8 cellular contexts compared by ENCODE assay signal in the genomic region with DNA sequence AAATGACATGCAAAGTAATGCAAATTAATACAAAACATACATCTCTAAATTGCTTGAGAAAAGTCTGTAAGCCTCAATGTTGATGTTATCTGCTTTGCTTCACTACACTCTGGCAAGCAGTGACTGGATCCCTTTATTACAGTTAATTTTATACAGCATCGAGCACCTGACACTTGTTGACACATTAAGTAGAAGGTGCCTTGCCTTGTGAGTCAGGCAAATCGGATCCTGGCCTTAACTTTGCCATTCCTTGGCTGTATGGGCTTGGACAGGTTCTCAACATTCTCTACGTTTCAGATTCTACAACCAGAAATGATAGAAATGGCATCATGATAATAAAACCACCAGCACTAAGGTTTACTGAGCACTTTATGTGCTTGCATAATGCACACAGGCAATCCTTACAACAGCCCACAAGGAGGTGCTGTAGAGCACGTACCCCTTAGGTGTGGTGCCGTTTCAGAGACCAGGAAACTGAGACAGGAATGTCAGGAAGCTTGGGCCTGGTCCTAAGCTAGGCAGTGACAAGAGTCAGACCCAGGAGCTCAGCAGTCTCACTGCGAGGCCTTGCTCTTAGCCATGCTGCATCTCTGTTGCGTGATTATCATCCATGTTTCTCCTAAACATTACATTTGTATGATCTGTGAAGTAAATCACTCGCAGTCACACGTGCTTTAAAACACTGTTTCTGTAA. TPM values are rescaled to one million over a fixed set of nuclear protein-coding genes. Genes with fewer than 3 reads are reported as not detected.
DNase-seq lines count a peak whose midpoint lies in the region; ATAC-seq, FAIRE-seq and TF ChIP-seq lines count a peak whose summit lies in the region.

No MANE protein-coding gene starts in this region.

- no peak for TF ChIP-seq POLR2A in GM12878 (IDR thresholded peaks at IDR 0.05; ENCODE audit: low read depth, low read length)

- H3K27me3 ChIP-seq in GM12878 (replicated peaks in 1 of 2; ENCODE audit: control insufficient read depth in 2 of 2, insufficient read depth in 2 of 2, low read length in 1 of 2): peaks cover 6 to 13% of the 10 kb centered on the region in 2 experiments; a peak in 3 of 4 replicates

- no peak overlapping the region for H3K4me3 ChIP-seq in GM12878

- intact Hi-C loops in GM12878 (cut with micrococcal nuclease; ENCODE audit: unreplicated experiment): loop anchor here (10.0 kb wide), 1 partner anchor 625 kb away; no protein-coding TSS in a partner anchor

- TF ChIP-seq CTCF in GM12878 (IDR thresholded peaks at IDR 0.05 in 2 of 3, conservative IDR thresholded peaks at IDR 0.05 in 1 of 3; ENCODE audit: control insufficient read depth in 2 of 3, extremely low read depth in 1 of 3, insufficient read depth in 1 of 3, low read depth in 3 of 3, low read length in 3 of 3): peak; percentile 59 to 76 (median 75)

- H4K20me1 ChIP-seq in GM12878 (ENCODE audit: control insufficient read depth, insufficient read depth): peaks cover 2% of the 10 kb centered on the region; the same call in 1 of the 2 replicates

- no peak overlapping the region for H3K4me3 Mint-ChIP-seq in T-helper 2 cell treated with Interferon-gamma antibody and Interleukin-4, amounts not matched to agents 5 μg/mL and 100 μg/mL, for 36 hours
- peak overlapping the region in 3 of 5 donors; percentile 9 to 79 (median 33) for H3K4me3 Mint-ChIP-seq in immature natural killer cell

- in situ Hi-C loops in GM12878 (cut with MboI): no loop called here

- peaks cover 3% of the 10 kb centered on the region for H3K36me3 Mint-ChIP-seq in T-helper 2 cell treated with Interferon-gamma antibody and Interleukin-4, amounts not matched to agents 5 μg/mL and 100 μg/mL, for 36 hours (ENCODE audit: low read depth)
- H3K36me3 Mint-ChIP-seq in immature natural killer cell: peaks cover 0 to 4% (median 4%) of the 10 kb centered on the region in 3 donors

- H3K9me3 ChIP-seq in GM12878 (replicated peaks; ENCODE audit: control insufficient read depth, insufficient read depth, low read length): no peaks in the 10 kb centered on the region

- H3K4me1 Mint-ChIP-seq in T-helper 2 cell treated with Interferon-gamma antibody and Interleukin-4, amounts not matched to agents 5 μg/mL and 100 μg/mL, for 36 hours (ENCODE audit: low read depth): peaks cover 48% of the 10 kb centered on the region
- H3K4me1 Mint-ChIP-seq in immature natural killer cell: peaks cover 51 to 55% of the 10 kb centered on the region in 2 donors

- no peak for TF ChIP-seq EP300 in GM12878 (IDR thresholded peaks at IDR 0.05; ENCODE audit: borderline replicate concordance in 1 of 2, control insufficient read depth in 1 of 2, low read depth in 2 of 2, low read length in 2 of 2)

- no peak overlapping the region for H3K27ac ChIP-seq in GM12878 (ENCODE audit: control insufficient read depth, insufficient read depth)

- CTCF ChIA-PET in GM12878 (lab: Yijun Ruan, JAX): interaction anchor here (0.7 to 2.0 kb wide), 11 partner anchors 8 to 632 kb away, joined by 3 to 6 read pairs (median 4); no protein-coding TSS in a partner anchor

- FAIRE-seq in GM12878 (lab: Jason Lieb, UNC): no peak

- peak; percentile 64 for ATAC-seq in GM12878
- no peak for ATAC-seq in GM18867 (IDR thresholded peaks at IDR 0.05; ENCODE audit: unreplicated experiment)
- no peak for ATAC-seq in GM19324 (IDR thresholded peaks at IDR 0.05; ENCODE audit: low FRiP score, unreplicated experiment)

- 0 out of 2 replicates have a peak overlapping the region, but pooled peaks have one; percentile 77 for H3K4me2 ChIP-seq in GM12878 (ENCODE audit: control insufficient read depth, insufficient read depth)

- peak; percentile 72 for DNase-seq in ELR (ENCODE audit: low read depth)
- peak; percentile 55 for DNase-seq in LHCN-M2 (ENCODE audit: low read depth)
- peak; percentile 41 for DNase-seq in T-helper 2 cell treated with Interferon-gamma antibody and Interleukin-4, amounts not matched to agents 5 μg/mL and 100 μg/mL, for 36 hours (ENCODE audit: low spot score)
- no peak for DNase-seq in GM12878 (ENCODE audit: low read depth, low spot score)
- peak; percentile 30 to 54 (median 42) for DNase-seq in immature natural killer cell
- peak in 2 of 3 experiments; percentile 48 to 52 for DNase-seq in stimulated activated CD4-positive, alpha-beta T cell treated with anti-CD3 and anti-CD28 coated beads, TNF-alpha, amount 100 ng/mL, for 4 hours (ENCODE audit: low read depth in 3 of 3)

- no peak overlapping the region for H3K27ac Mint-ChIP-seq in T-helper 2 cell treated with Interferon-gamma antibody and Interleukin-4, amounts not matched to agents 5 μg/mL and 100 μg/mL, for 36 hours
- no peak overlapping the region for H3K27ac Mint-ChIP-seq in immature natural killer cell

- no peaks in the 10 kb centered on the region for H3K79me2 ChIP-seq in GM12878 (ENCODE audit: control insufficient read depth, insufficient read depth, low read length)

- H3K9ac ChIP-seq in GM12878 (ENCODE audit: control insufficient read depth, insufficient read depth, low read length): no peak overlapping the region

- POLR2A ChIA-PET in GM12878 (lab: Charles Lee): no interaction called here

- peak; percentile 52 for TF ChIP-seq RAD21 in GM12878 (IDR thresholded peaks at IDR 0.05; ENCODE audit: insufficient read depth, low read depth, low read length)

- peaks cover 9% of the 10 kb centered on the region for H3K4me1 ChIP-seq in GM12878 (ENCODE audit: control insufficient read depth, insufficient read depth, low read length)

- SMC1A ChIA-PET in GM12878 (lab: Charles Lee; ENCODE audit: uncharacterized antibody, unreplicated experiment): interaction anchor here (0.6 kb wide), 1 partner anchor 1070 kb away, joined by 3 read pairs; no protein-coding TSS in a partner anchor

- BruUV-seq in GM12878 (replicated peaks; lab: Mats Ljungman, UMichigan): no TSS peak

- WGBS in GM12878 (ENCODE audit: insufficient coverage, insufficient replicate concordance, low lambda C conversion rate, missing lambda C conversion rate): 44% methylated on average over 9 of the region's 9 CpGs

- RAD21 ChIA-PET in GM12878 (lab: Charles Lee; ENCODE audit: unreplicated experiment): no interaction called here

- H3K9me3 Mint-ChIP-seq in T-helper 2 cell treated with Interferon-gamma antibody and Interleukin-4, amounts not matched to agents 5 μg/mL and 100 μg/mL, for 36 hours: peaks cover 4% of the 10 kb centered on the region
- H3K9me3 Mint-ChIP-seq in immature natural killer cell: no peaks in the 10 kb centered on the region

- H3K27me3 Mint-ChIP-seq in T-helper 2 cell treated with Interferon-gamma antibody and Interleukin-4, amounts not matched to agents 5 μg/mL and 100 μg/mL, for 36 hours (ENCODE audit: low read depth): peaks cover 34% of the 10 kb centered on the region
- H3K27me3 Mint-ChIP-seq in immature natural killer cell (ENCODE audit: low read depth in 3 of 3): peaks cover 10 to 21% (median 17%) of the 10 kb centered on the region in 3 donors

- H3K36me3 ChIP-seq in GM12878 (ENCODE audit: control insufficient read depth in 2 of 2, insufficient read depth in 2 of 2, low read length in 1 of 2): no peaks in the 10 kb centered on the region

- no peak overlapping the region for H2AFZ ChIP-seq in GM12878 (ENCODE audit: control insufficient read depth, low read depth, low read length)

TF ChIP-seq in GM12878, 131 proteins besides CTCF, POLR2A, EP300 and RAD21 (continues in another document):
- TF ChIP-seq, protein P1, sequence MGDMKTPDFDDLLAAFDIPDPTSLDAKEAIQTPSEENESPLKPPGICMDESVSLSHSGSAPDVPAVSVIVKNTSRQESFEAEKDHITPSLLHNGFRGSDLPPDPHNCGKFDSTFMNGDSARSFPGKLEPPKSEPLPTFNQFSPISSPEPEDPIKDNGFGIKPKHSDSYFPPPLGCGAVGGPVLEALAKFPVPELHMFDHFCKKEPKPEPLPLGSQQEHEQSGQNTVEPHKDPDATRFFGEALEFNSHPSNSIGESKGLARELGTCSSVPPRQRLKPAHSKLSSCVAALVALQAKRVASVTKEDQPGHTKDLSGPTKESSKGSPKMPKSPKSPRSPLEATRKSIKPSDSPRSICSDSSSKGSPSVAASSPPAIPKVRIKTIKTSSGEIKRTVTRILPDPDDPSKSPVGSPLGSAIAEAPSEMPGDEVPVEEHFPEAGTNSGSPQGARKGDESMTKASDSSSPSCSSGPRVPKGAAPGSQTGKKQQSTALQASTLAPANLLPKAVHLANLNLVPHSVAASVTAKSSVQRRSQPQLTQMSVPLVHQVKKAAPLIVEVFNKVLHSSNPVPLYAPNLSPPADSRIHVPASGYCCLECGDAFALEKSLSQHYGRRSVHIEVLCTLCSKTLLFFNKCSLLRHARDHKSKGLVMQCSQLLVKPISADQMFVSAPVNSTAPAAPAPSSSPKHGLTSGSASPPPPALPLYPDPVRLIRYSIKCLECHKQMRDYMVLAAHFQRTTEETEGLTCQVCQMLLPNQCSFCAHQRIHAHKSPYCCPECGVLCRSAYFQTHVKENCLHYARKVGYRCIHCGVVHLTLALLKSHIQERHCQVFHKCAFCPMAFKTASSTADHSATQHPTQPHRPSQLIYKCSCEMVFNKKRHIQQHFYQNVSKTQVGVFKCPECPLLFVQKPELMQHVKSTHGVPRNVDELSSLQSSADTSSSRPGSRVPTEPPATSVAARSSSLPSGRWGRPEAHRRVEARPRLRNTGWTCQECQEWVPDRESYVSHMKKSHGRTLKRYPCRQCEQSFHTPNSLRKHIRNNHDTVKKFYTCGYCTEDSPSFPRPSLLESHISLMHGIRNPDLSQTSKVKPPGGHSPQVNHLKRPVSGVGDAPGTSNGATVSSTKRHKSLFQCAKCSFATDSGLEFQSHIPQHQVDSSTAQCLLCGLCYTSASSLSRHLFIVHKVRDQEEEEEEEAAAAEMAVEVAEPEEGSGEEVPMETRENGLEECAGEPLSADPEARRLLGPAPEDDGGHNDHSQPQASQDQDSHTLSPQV (IDR thresholded peaks at IDR 0.05): no peak

RNA-seq across cellular contexts. Expression of a gene that starts 2.6 kb away (rescaled TPM):
- total RNA-seq in LHCN-M2 (2014; rRNA removed): 0.06 and 0.23 TPM in 2 replicates
- polyA plus RNA-seq in LHCN-M2 (2012): 0.09 TPM
- total RNA-seq in GM12878 (2013; cell fraction: nucleolus; rRNA removed): not detected in 2 replicates
- total RNA-seq in GM12878 (2014; rRNA removed): not detected in 2 replicates
- not detected in 2 replicates for total RNA-seq in GM12878 (2014; rRNA removed; fragmentation: Illumina TruSeq; extraction: Trizol)
- total RNA-seq in GM12878 (2021): 0.03 TPM in 1 of 2 replicates, not detected in the other
- not detected for polyA plus RNA-seq in GM12878 (2011; ENCODE audit: low read depth)
- not detected in 2 replicates for polyA plus RNA-seq in GM12878 (2011; rRNA removed)
- polyA plus RNA-seq in GM12878 (2011; cell fraction: cytosol; rRNA removed): not detected in 2 replicates
- not detected in 2 replicates for polyA plus RNA-seq in GM12878 (2011; cell fraction: nucleus; rRNA removed)
- polyA plus RNA-seq in GM12878 (2012): 0.04 and 0.11 TPM in 2 replicates
- polyA plus RNA-seq in GM12878 (2014; fragmentation: Illumina TruSeq; extraction: Trizol): not detected in 2 replicates
- not detected for polyA plus RNA-seq in GM12878 (2014; fragmentation: Nextera tagmentation; extraction: Ambion mirVana)
- not detected in 2 replicates for polyA plus RNA-seq in GM12878 (2014; rRNA removed)
- polyA plus RNA-seq in GM12878 (2016; fragmentation: Nextera tagmentation; extraction: Ambion mirVana): under 1 TPM in 1 of 2 experiments, not detected in 1; 0.04 TPM
- polyA minus RNA-seq in GM12878 (2011; rRNA and poly(A)+ RNA removed): not detected in 2 replicates
- polyA minus RNA-seq in GM12878 (2011; cell fraction: cytosol; rRNA and poly(A)+ RNA removed): not detected in 2 replicates
- not detected in 2 replicates for polyA minus RNA-seq in GM12878 (2011; cell fraction: nucleus; rRNA and poly(A)+ RNA removed)
- under 1 TPM in 2 of 3 donors, not detected in 1; 0.03 to 0.10 TPM for polyA plus RNA-seq in immature natural killer cell
